ENCODE assay signal across 11 cellular contexts in genomic region chr4:158821228-158822009, GRCh38. TPM values are rescaled to one million over a fixed set of nuclear protein-coding genes. Genes with fewer than 3 reads are reported as not detected.
DNase-seq lines count a peak whose midpoint lies in the region; ATAC-seq, FAIRE-seq and TF ChIP-seq lines count a peak whose summit lies in the region.
"Had no signal": no experiment of that assay in that cellular context is flagged by ENCODE, and none has a peak within 500 bp of the region (broad histone marks: within the 10 kb centered on the region; RNA-seq: fewer than 3 reads in every experiment).

No MANE protein-coding gene starts in this region.

- H3K4me2 ChIP-seq in GM12878 (ENCODE audit: control insufficient read depth, insufficient read depth), result no peak overlapping the region

- H3K27ac Mint-ChIP-seq in activated CD4-positive, alpha-beta T cell treated with anti-CD3 and anti-CD28 coated beads for 36 hours, result peak overlapping the region; percentile 58
- H3K27ac Mint-ChIP-seq in stimulated activated memory B cell treated with anti-CD40 and anti-IgM and Interleukin-4, amounts not matched to agents 10 μg/mL and 1 μg/mL and 100 μg/mL, for 72 hours, result no peak overlapping the region

- in situ Hi-C loops in GM12878 (cut with MboI), result no loop called here

- RAD21 ChIA-PET in GM12878 (lab: Charles Lee; ENCODE audit: unreplicated experiment), result interaction anchor here (1.0 to 4.4 kb wide), 3 partner anchors 11 to 98 kb away, joined by 3 to 25 read pairs (median 3); partner anchors contain the start of gene PPID

- WGBS in GM12878 (ENCODE audit: insufficient coverage, insufficient replicate concordance, low lambda C conversion rate, missing lambda C conversion rate), result 65% methylated on average over 4 of the region's 4 CpGs
- 78 to 83% (median 80%) methylated on average over 4 of the region's 4 CpGs for WGBS in adrenal gland, 4 donors

- no peak overlapping the region for H2AFZ ChIP-seq in GM12878 (ENCODE audit: control insufficient read depth, low read depth, low read length)

- H3K4me1 Mint-ChIP-seq in activated CD4-positive, alpha-beta T cell treated with anti-CD3 and anti-CD28 coated beads for 36 hours, result peaks cover 67% of the 10 kb centered on the region
- peaks cover 13% of the 10 kb centered on the region for H3K4me1 Mint-ChIP-seq in stimulated activated memory B cell treated with anti-CD40 and anti-IgM and Interleukin-4, amounts not matched to agents 10 μg/mL and 1 μg/mL and 100 μg/mL, for 72 hours

- H3K9ac ChIP-seq in GM12878 (ENCODE audit: control insufficient read depth, insufficient read depth, low read length), result no peak overlapping the region

- BruUV-seq in GM12878 (replicated peaks; lab: Mats Ljungman, UMichigan), result no TSS peak

- SMC1A ChIA-PET in GM12878 (lab: Charles Lee; ENCODE audit: uncharacterized antibody, unreplicated experiment), result interaction anchor here (0.7 to 11.5 kb wide), 9 partner anchors 10 to 43 kb away, joined by 3 to 101 read pairs (median 8); no protein-coding TSS in a partner anchor

- TF ChIP-seq CTCF in GM12878 (IDR thresholded peaks at IDR 0.05 in 2 of 3, conservative IDR thresholded peaks at IDR 0.05 in 1 of 3; ENCODE audit: control insufficient read depth in 2 of 3, extremely low read depth in 1 of 3, insufficient read depth in 1 of 3, low read depth in 3 of 3, low read length in 3 of 3) (no peak), adrenal gland (IDR thresholded peaks at IDR 0.05) (no peak)

- TF ChIP-seq RAD21 in GM12878 (IDR thresholded peaks at IDR 0.05; ENCODE audit: insufficient read depth, low read depth, low read length), result no peak

- ATAC-seq in activated CD4-positive, alpha-beta T cell treated with anti-CD3 and anti-CD28 coated beads for 36 hours, result peak; percentile 47
- ATAC-seq in HG02938 (IDR thresholded peaks at IDR 0.05; ENCODE audit: unreplicated experiment), result peak; percentile 38
- peak; percentile 42; the same call in 2 of the 3 replicates for ATAC-seq in GM12878
- ATAC-seq in stimulated activated memory B cell treated with anti-CD40 and anti-IgM and Interleukin-4, amounts not matched to agents 10 μg/mL and 1 μg/mL and 100 μg/mL, for 72 hours, result peak; percentile 71

- H3K27ac ChIP-seq in GM12878 (ENCODE audit: control insufficient read depth, insufficient read depth) (no peak overlapping the region), adrenal gland (peak overlapping the region in 2 of 5 donors; percentile 7 to 38)

- H3K4me3 ChIP-seq in GM12878 (no peak overlapping the region), adrenal gland (no peak overlapping the region)
- H3K4me3 ChIP-seq: spleen had no signal

- H3K79me2 ChIP-seq in GM12878 (ENCODE audit: control insufficient read depth, insufficient read depth, low read length), result no peaks in the 10 kb centered on the region; the same call in 1 of the 2 replicates

- CTCF ChIA-PET in activated CD4-positive, alpha-beta T cell treated with anti-CD3 and anti-CD28 coated beads for 36 hours (lab: Charles Lee), result interaction anchor here (0.6 to 3.4 kb wide), 4 partner anchors 11 to 267 kb away, joined by 3 to 15 read pairs (median 3); no protein-coding TSS in a partner anchor
- CTCF ChIA-PET in GM12878 (lab: Yijun Ruan, JAX), result interaction anchor here (0.8 to 1.9 kb wide), 6 partner anchors 10 to 41 kb away, joined by 3 to 9 read pairs (median 4); no protein-coding TSS in a partner anchor

- FAIRE-seq in GM12878 (lab: Jason Lieb, UNC), result no peak

- no peaks in the 10 kb centered on the region for H3K9me3 ChIP-seq in GM12878 (replicated peaks; ENCODE audit: control insufficient read depth, insufficient read depth, low read length)
- no peaks in the 10 kb centered on the region for H3K9me3 ChIP-seq in adrenal gland (replicated peaks in 1 of 3)
- H3K9me3 ChIP-seq: spleen had no signal

- peak; percentile 43 for DNase-seq in activated CD4-positive, alpha-beta T cell treated with anti-CD3 and anti-CD28 coated beads for 36 hours
- DNase-seq in activated CD4-positive, alpha-beta T cell treated with anti-CD3 and anti-CD28 coated beads, Interleukin-2, amount 50 U/mL, for 4 hours, result no peak
- no peak for DNase-seq in GM12878 (ENCODE audit: low read depth, low spot score)
- DNase-seq in NCI-H774 (lab: John Stamatoyannopoulos, UW), result no peak
- DNase-seq in adrenal gland, result no peak
- DNase-seq in NCI-H345 treated with DMSO at 0.1 percent for 48 hours (lab: John Stamatoyannopoulos, UW; ENCODE audit: unreplicated experiment), result no peak
- DNase-seq: 8988T, NCI-H187 treated with DMSO at 0.1 percent for 48 hours, spleen had no signal

- TF ChIP-seq POLR2A in GM12878 (IDR thresholded peaks at IDR 0.05; ENCODE audit: low read depth, low read length), result no peak
- TF ChIP-seq POLR2A in adrenal gland (IDR thresholded peaks at IDR 0.05), result no peak

- H3K27me3 Mint-ChIP-seq in activated CD4-positive, alpha-beta T cell treated with anti-CD3 and anti-CD28 coated beads for 36 hours, result no peaks in the 10 kb centered on the region
- peaks cover 81% of the 10 kb centered on the region for H3K27me3 Mint-ChIP-seq in stimulated activated memory B cell treated with anti-CD40 and anti-IgM and Interleukin-4, amounts not matched to agents 10 μg/mL and 1 μg/mL and 100 μg/mL, for 72 hours

- H3K36me3 ChIP-seq in GM12878 (ENCODE audit: control insufficient read depth in 2 of 2, insufficient read depth in 2 of 2, low read length in 1 of 2) (no peaks in the 10 kb centered on the region), adrenal gland (replicated peaks in 1 of 2) (no peaks in the 10 kb centered on the region)
- H3K36me3 ChIP-seq: spleen had no signal

- H3K4me1 ChIP-seq in GM12878 (ENCODE audit: control insufficient read depth, insufficient read depth, low read length) (peaks cover 20% of the 10 kb centered on the region), adrenal gland (replicated peaks in 1 of 2) (peaks cover 6 to 55% of the 10 kb centered on the region in 2 donors)

- no peaks in the 10 kb centered on the region for H4K20me1 ChIP-seq in GM12878 (ENCODE audit: control insufficient read depth, insufficient read depth)

- no peaks in the 10 kb centered on the region for H3K9me3 Mint-ChIP-seq in activated CD4-positive, alpha-beta T cell treated with anti-CD3 and anti-CD28 coated beads for 36 hours (ENCODE audit: low read depth)
- no peaks in the 10 kb centered on the region for H3K9me3 Mint-ChIP-seq in stimulated activated memory B cell treated with anti-CD40 and anti-IgM and Interleukin-4, amounts not matched to agents 10 μg/mL and 1 μg/mL and 100 μg/mL, for 72 hours

- intact Hi-C loops in activated CD4-positive, alpha-beta T cell treated with anti-CD3 and anti-CD28 coated beads for 36 hours (cut with DNase I, micrococcal nuclease), result loop anchor here (1.0 to 5.0 kb wide), 2 partner anchors 11 to 281 kb away; partner anchors contain the start of gene RAPGEF2 (in 1 of the 2)
- intact Hi-C loops in GM12878 (cut with micrococcal nuclease; ENCODE audit: unreplicated experiment) (no loop called here), adrenal gland (cut with DNase I) (no loop called here)

- H3K4me3 Mint-ChIP-seq in activated CD4-positive, alpha-beta T cell treated with anti-CD3 and anti-CD28 coated beads for 36 hours, result no peak overlapping the region
- no peak overlapping the region for H3K4me3 Mint-ChIP-seq in stimulated activated memory B cell treated with anti-CD40 and anti-IgM and Interleukin-4, amounts not matched to agents 10 μg/mL and 1 μg/mL and 100 μg/mL, for 72 hours

- H3K27me3 ChIP-seq in GM12878 (replicated peaks in 1 of 2; ENCODE audit: control insufficient read depth in 2 of 2, insufficient read depth in 2 of 2, low read length in 1 of 2), result no peaks in the 10 kb centered on the region
- H3K27me3 ChIP-seq in adrenal gland, result no peaks in the 10 kb centered on the region

- POLR2A ChIA-PET in activated CD4-positive, alpha-beta T cell treated with anti-CD3 and anti-CD28 coated beads for 36 hours (lab: Charles Lee), result interaction anchor here (0.6 kb wide), 1 partner anchor 36 kb away, joined by 5 read pairs; no protein-coding TSS in a partner anchor
- POLR2A ChIA-PET in GM12878 (lab: Charles Lee), result interaction anchor here (0.7 to 7.7 kb wide), 4 partner anchors 10 to 152 kb away, joined by 3 to 52 read pairs (median 4); partner anchors contain the start of gene C4orf46

- H3K36me3 Mint-ChIP-seq in activated CD4-positive, alpha-beta T cell treated with anti-CD3 and anti-CD28 coated beads for 36 hours (ENCODE audit: low read depth), result no peaks in the 10 kb centered on the region
- no peaks in the 10 kb centered on the region for H3K36me3 Mint-ChIP-seq in stimulated activated memory B cell treated with anti-CD40 and anti-IgM and Interleukin-4, amounts not matched to agents 10 μg/mL and 1 μg/mL and 100 μg/mL, for 72 hours

- TF ChIP-seq EP300 in GM12878 (IDR thresholded peaks at IDR 0.05; ENCODE audit: borderline replicate concordance in 1 of 2, control insufficient read depth in 1 of 2, low read depth in 2 of 2, low read length in 2 of 2), result peak; percentile 35 to 47; a peak in 1 of 4 replicates

TF ChIP-seq in GM12878, 131 proteins besides CTCF, POLR2A, EP300 and RAD21 (continues in another document):
- peak; percentile 78; the same call in 1 of the 2 replicates for TF ChIP-seq MEF2A (IDR thresholded peaks at IDR 0.05; ENCODE audit: insufficient read depth, low read depth, low read length)
- peak; percentile 20; the same call in 1 of the 2 replicates for TF ChIP-seq SPI1 (IDR thresholded peaks at IDR 0.05; ENCODE audit: borderline replicate concordance, insufficient read depth, low read depth, low read length)
- no peak for TF ChIP-seq PML (IDR thresholded peaks at IDR 0.05; ENCODE audit: low read length)
- peak; percentile 33; the same call in 1 of the 2 replicates for TF ChIP-seq MTA2 (IDR thresholded peaks at IDR 0.05; ENCODE audit: low read depth)

RNA-seq across cellular contexts. Expression of gene FNIP2, which starts 52.6 kb away (rescaled TPM):
- 10 to 100 TPM; 11.6 to 13.0 TPM for total RNA-seq in activated CD4-positive, alpha-beta T cell treated with anti-CD3 and anti-CD28 coated beads for 36 hours
- total RNA-seq in GM12878 (2013; cell fraction: nucleolus; rRNA removed), result 7.1 and 7.9 TPM in 2 replicates
- total RNA-seq in GM12878 (2014; rRNA removed) (0.17 and 0.22 TPM in 2 replicates), GM12878 (2014; rRNA removed; fragmentation: Illumina TruSeq; extraction: Trizol) (0.23 and 0.27 TPM in 2 replicates), GM12878 (2021) (0.32 and 0.38 TPM in 2 replicates), adrenal gland (10 to 100 TPM; 20.3 to 39.4 (median 32.5) TPM)
- 0.92 TPM for polyA plus RNA-seq in GM12878 (2011; ENCODE audit: low read depth)
- polyA plus RNA-seq in GM12878 (2011; rRNA removed) (0.32 and 0.38 TPM in 2 replicates), GM12878 (2014; fragmentation: Illumina TruSeq; extraction: Trizol) (0.11 and 0.12 TPM in 2 replicates), GM12878 (2014; fragmentation: Nextera tagmentation; extraction: Ambion mirVana) (under 1 TPM; 0.03 to 0.04 TPM), GM12878 (2014; rRNA removed) (0.06 and 0.20 TPM in 2 replicates), GM12878 (2016; fragmentation: Nextera tagmentation; extraction: Ambion mirVana) (under 1 TPM; 0.12 to 0.13 TPM), adrenal gland (10 to 100 TPM in 2 of 3 donors, 1 to 10 TPM in 1; 3.5 to 13.1 (median 12.4) TPM)
- polyA plus RNA-seq in GM12878 (2011; cell fraction: cytosol; rRNA removed), result 0.25 TPM in 2 replicates
- polyA plus RNA-seq in GM12878 (2011; cell fraction: nucleus; rRNA removed), result 0.21 and 0.23 TPM in 2 replicates
- polyA plus RNA-seq in GM12878 (2012), result 1.8 and 2.2 TPM in 2 replicates
- 0.57 and 1.8 TPM in 2 replicates for polyA minus RNA-seq in GM12878 (2011; rRNA and poly(A)+ RNA removed)
- polyA minus RNA-seq in GM12878 (2011; cell fraction: cytosol; rRNA and poly(A)+ RNA removed), result 0.13 and 0.31 TPM in 2 replicates
- 0.36 and 0.86 TPM in 2 replicates for polyA minus RNA-seq in GM12878 (2011; cell fraction: nucleus; rRNA and poly(A)+ RNA removed)

Comparison
In these comparisons a context has a peak if more than half of its experiments do, and no peak if none do; other contexts are left out.
1. intact Hi-C loops: an anchor here in activated CD4-positive, alpha-beta T cell treated with anti-CD3 and anti-CD28 coated beads for 36 hours (1.0 to 5.0 kb wide); none called in GM12878 and adrenal gland.